Comparison of ENCODE assay signal across 30 cellular contexts in the genomic region with DNA sequence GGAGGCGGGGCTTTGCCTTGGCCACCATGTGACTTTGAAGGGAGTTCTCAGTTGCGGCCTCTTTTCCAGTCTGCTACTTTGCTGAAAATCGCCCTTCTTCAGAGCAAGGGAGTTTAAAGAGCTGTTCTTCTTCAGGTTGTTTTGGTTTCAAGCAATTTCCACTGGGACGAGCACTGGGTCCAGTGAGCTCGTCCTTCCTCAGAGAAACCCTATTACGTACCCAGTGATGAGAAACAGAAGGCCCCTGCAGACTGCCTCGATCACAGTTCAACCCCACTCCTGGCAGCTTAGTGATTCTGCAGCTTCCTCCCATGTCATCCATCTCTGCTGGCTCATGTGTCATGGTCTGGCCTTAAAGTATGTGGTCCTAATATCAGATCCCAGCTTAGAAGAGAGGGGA. TPM values are rescaled to one million over a fixed set of nuclear protein-coding genes. Genes with fewer than 3 reads are reported as not detected.
A peak's percentile ranks its signal among the peaks of the same experiment; 100 is the strongest.
DNase-seq lines count a peak whose midpoint lies in the region; ATAC-seq lines count a peak whose summit lies in the region.
"Had no signal": no experiment of that assay in that cellular context is flagged by ENCODE, and none has a peak within 500 bp of the region (broad histone marks: within the 10 kb centered on the region; RNA-seq: fewer than 3 reads in every experiment).

No MANE protein-coding gene starts in this region.

- H3K4me3 ChIP-seq in trophoblast cell (ENCODE audit: low read depth, low read length) (no peak overlapping the region), right cardiac atrium (ENCODE audit: low read length) (no peak overlapping the region)
- H3K4me3 ChIP-seq: GM12878, K562, SJCRH30 had no signal

- ATAC-seq in stimulated activated naive CD8-positive, alpha-beta T cell treated with anti-CD3 and anti-CD28 coated beads, Interleukin-15, amount 100 ng/mL, for 72 hours, result peak; percentile 24
- no peak for ATAC-seq in stimulated activated naive CD8-positive, alpha-beta T cell treated with anti-CD3 and anti-CD28 coated beads, Interleukin-15, Interleukin-2, amounts not matched to agents 100 U/mL and 50 U/mL, for 24 hours
- ATAC-seq in GM19467 (IDR thresholded peaks at IDR 0.05; ENCODE audit: unreplicated experiment) (no peak), right cardiac atrium (no peak)
- ATAC-seq: GM12878, HepG2, K562 had no signal

- H3K9me3 ChIP-seq in trophoblast cell (ENCODE audit: insufficient read depth, low read depth, low read length), result no peaks in the 10 kb centered on the region
- no peaks in the 10 kb centered on the region for H3K9me3 ChIP-seq in right cardiac atrium (ENCODE audit: control insufficient read depth, low read length)
- H3K9me3 ChIP-seq: BE2C, SJCRH30 had no signal

- no peak overlapping the region for H3K4me2 ChIP-seq in trophoblast cell (ENCODE audit: low read length)

- no peak for DNase-seq in stimulated activated naive CD8-positive, alpha-beta T cell treated with anti-CD3 and anti-CD28 coated beads, Interleukin-15, amount 100 ng/mL, for 72 hours
- no peak for DNase-seq in stimulated activated naive CD8-positive, alpha-beta T cell treated with anti-CD3 and anti-CD28 coated beads, Interleukin-15, Interleukin-2, amounts not matched to agents 100 U/mL and 50 U/mL, for 24 hours
- DNase-seq in left kidney (ENCODE audit: low read depth, low spot score) (peak; percentile 46), trophoblast cell (no peak), NCI-H748 (lab: John Stamatoyannopoulos, UW; ENCODE audit: unreplicated experiment) (no peak), right cardiac atrium (no peak)
- DNase-seq in activated T-cell treated with anti-CD3 and anti-CD28 coated beads, Interleukin-2, amount 50 U/mL, for 48 hours, result no peak
- DNase-seq: 8988T; ACHN; BE2C; CD8-positive, alpha-beta memory T cell; DMS 273 treated with DMSO at 0.1 percent for 48 hours; DMS79; EL; GDM1; GOT3; HCEC 1CT; MV-4-11; NCI-H1105; NCI-H1436 treated with DMSO at 0.1 percent for 48 hours; NCI-H1930; NCI-H2107; NCI-H524; NCI-H774; SJCRH30 had no signal

- no peak overlapping the region for H4K91ac ChIP-seq in trophoblast cell (ENCODE audit: low read depth, low read length)

- peaks cover 29% of the 10 kb centered on the region for H3K27me3 Mint-ChIP-seq in stimulated activated naive CD8-positive, alpha-beta T cell treated with anti-CD3 and anti-CD28 coated beads, Interleukin-15, amount 100 ng/mL, for 72 hours

- H3K79me1 ChIP-seq in trophoblast cell (ENCODE audit: low read length), result no peaks in the 10 kb centered on the region

- no peaks in the 10 kb centered on the region for H3K36me3 ChIP-seq in trophoblast cell (ENCODE audit: control insufficient read depth in 1 of 2, insufficient read depth in 2 of 2, low read length in 2 of 2)
- H3K36me3 ChIP-seq: BE2C, SJCRH30 had no signal

- H3K9me3 Mint-ChIP-seq in stimulated activated naive CD8-positive, alpha-beta T cell treated with anti-CD3 and anti-CD28 coated beads, Interleukin-15, amount 100 ng/mL, for 72 hours, result no peaks in the 10 kb centered on the region
- H3K9me3 Mint-ChIP-seq: CD8-positive, alpha-beta memory T cell had no signal

- no peak overlapping the region for H3K9ac ChIP-seq in trophoblast cell (ENCODE audit: low read length)

- WGBS in trophoblast cell (ENCODE audit: extremely low coverage, insufficient coverage, insufficient read length), result no CpG with 5 or more reads among the region's 7 CpGs
- WGBS in right cardiac atrium, result 78% methylated on average over 7 of the region's 7 CpGs

- H3K79me2 ChIP-seq in trophoblast cell (ENCODE audit: control insufficient read depth, insufficient read depth, low read length, poor library complexity), result no peaks in the 10 kb centered on the region

- no peak overlapping the region for H3K4me3 Mint-ChIP-seq in stimulated activated naive CD8-positive, alpha-beta T cell treated with anti-CD3 and anti-CD28 coated beads, Interleukin-15, amount 100 ng/mL, for 72 hours
- H3K4me3 Mint-ChIP-seq: CD14-positive monocyte; CD8-positive, alpha-beta memory T cell had no signal

- no peak overlapping the region for H4K8ac ChIP-seq in trophoblast cell (ENCODE audit: low read depth, low read length)

- no peak overlapping the region for H3K14ac ChIP-seq in trophoblast cell (ENCODE audit: low read length)

- intact Hi-C loops in right cardiac atrium (cut with DNase I), result no loop called here

- no peak overlapping the region for H3K27ac ChIP-seq in trophoblast cell (ENCODE audit: low read depth, low read length)
- no peak overlapping the region for H3K27ac ChIP-seq in right cardiac atrium (ENCODE audit: low read length)
- H3K27ac ChIP-seq: SJCRH30 had no signal

- H3K4me1 Mint-ChIP-seq in stimulated activated naive CD8-positive, alpha-beta T cell treated with anti-CD3 and anti-CD28 coated beads, Interleukin-15, amount 100 ng/mL, for 72 hours, result no peaks in the 10 kb centered on the region
- H3K4me1 Mint-ChIP-seq: CD14-positive monocyte; CD8-positive, alpha-beta memory T cell had no signal

- H3K27me3 ChIP-seq in trophoblast cell (ENCODE audit: insufficient read depth, low read length), result no peaks in the 10 kb centered on the region
- no peaks in the 10 kb centered on the region for H3K27me3 ChIP-seq in right cardiac atrium (ENCODE audit: control insufficient read depth, insufficient read depth)
- H3K27me3 ChIP-seq: SJCRH30 had no signal

- H3K4ac ChIP-seq in trophoblast cell (ENCODE audit: low read depth, low read length), result no peak overlapping the region

- H3K18ac ChIP-seq in trophoblast cell (ENCODE audit: low read length), result no peak overlapping the region

- no peak overlapping the region for H4K12ac ChIP-seq in trophoblast cell (ENCODE audit: low read depth, low read length)

- no peak overlapping the region for H2AFZ ChIP-seq in trophoblast cell (ENCODE audit: insufficient read depth, low read length, poor library complexity)

- no peak overlapping the region for H2AK5ac ChIP-seq in trophoblast cell (ENCODE audit: low read length)

- H3K4me1 ChIP-seq in trophoblast cell (ENCODE audit: control insufficient read depth in 1 of 2, insufficient read depth in 2 of 2, low read length in 2 of 2), result peaks cover 0 to 4% of the 10 kb centered on the region in 2 experiments
- H3K4me1 ChIP-seq in right cardiac atrium (ENCODE audit: control insufficient read depth, insufficient read depth, low read length), result no peaks in the 10 kb centered on the region
- H3K4me1 ChIP-seq: BE2C, SJCRH30 had no signal

- H2BK120ac ChIP-seq in trophoblast cell (ENCODE audit: insufficient read depth, low read length, poor library complexity), result no peak overlapping the region

- no peak overlapping the region for H3K27ac Mint-ChIP-seq in stimulated activated naive CD8-positive, alpha-beta T cell treated with anti-CD3 and anti-CD28 coated beads, Interleukin-15, amount 100 ng/mL, for 72 hours
- H3K27ac Mint-ChIP-seq: CD14-positive monocyte; CD8-positive, alpha-beta memory T cell had no signal

- no peak overlapping the region for H2BK12ac ChIP-seq in trophoblast cell (ENCODE audit: low read length)

- H2BK5ac ChIP-seq in trophoblast cell (ENCODE audit: low read depth, low read length, poor library complexity), result no peak overlapping the region

- peak overlapping the region; percentile 5 for H3K23ac ChIP-seq in trophoblast cell (ENCODE audit: low read length)

RNA-seq across cellular contexts. Expression of a gene that starts 7.8 kb away (rescaled TPM):
- polyA plus RNA-seq in trophoblast cell (2013), result 4.7 and 5.0 TPM in 2 replicates
- 10 to 100 TPM in 3 of 4 donors, 1 to 10 TPM in 1; 8.6 to 17.6 (median 13.4) TPM for total RNA-seq in right cardiac atrium
- polyA plus RNA-seq in right cardiac atrium, result 7.9 TPM
- total RNA-seq: HepG2, K562 had no signal
- polyA plus RNA-seq: CD14-positive monocyte, HepG2, K562 had no signal

RNA-seq across cellular contexts. Expression of a gene that starts 27.7 kb away (rescaled TPM):
- 1.3 and 1.8 TPM in 2 replicates for polyA plus RNA-seq in trophoblast cell (2013)
- total RNA-seq in right cardiac atrium, result 1 to 10 TPM; 4.9 to 8.2 (median 7.3) TPM
- polyA plus RNA-seq in right cardiac atrium, result 1.6 TPM
- total RNA-seq: K562, SJCRH30 had no signal
